ENCODE assay signal across 1 cellular context in the genomic region with DNA sequence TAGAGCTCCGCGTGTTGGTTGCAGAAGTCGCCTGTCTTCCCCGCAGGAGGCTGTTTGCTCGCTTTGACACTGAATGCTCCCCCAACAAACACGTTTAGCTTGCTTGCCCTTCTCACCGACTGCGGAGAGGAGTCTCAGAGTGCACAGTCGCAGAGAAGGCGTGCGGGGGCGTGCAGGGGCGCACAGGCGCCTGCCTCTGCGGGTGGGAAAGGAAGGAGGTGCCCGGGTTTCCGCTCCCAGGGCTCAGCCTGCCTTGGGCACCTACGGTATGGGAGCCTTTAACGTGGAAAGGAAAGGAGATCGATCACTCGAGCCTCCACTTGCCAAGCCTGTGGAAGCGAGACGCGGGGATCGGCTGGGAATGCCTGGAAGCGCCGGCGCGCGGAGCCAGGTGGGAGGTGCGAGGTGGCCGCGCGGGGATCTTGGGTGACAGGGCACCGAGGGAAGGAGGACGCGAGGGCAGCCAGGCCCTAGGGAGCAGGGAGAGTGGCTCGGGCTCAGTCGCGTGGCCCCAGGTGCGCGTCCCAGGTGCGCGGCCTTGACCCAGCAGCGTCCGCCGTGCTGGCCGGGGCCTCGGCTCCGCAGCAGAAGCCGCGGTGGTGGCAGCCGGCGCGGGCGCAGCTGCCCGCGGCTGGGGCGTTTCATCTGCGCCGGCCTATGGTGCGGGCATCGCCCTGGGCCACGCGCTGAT.
A peak's percentile ranks its signal among the peaks of the same experiment; 100 is the strongest.
TF ChIP-seq lines count a peak whose summit lies in the region.

Gene FAN1 (plus strand): TSS at position 419 of the 691 bp plus-strand sequence. CDS start 749 bp downstream, outside the sequence.

TF ChIP-seq in HepG2, 621 proteins besides CTCF, POLR2A, EP300 and RAD21 (continued from another document and continues in another):
- TF ChIP-seq TEAD3 (CRISPR knock-in tag; optimal IDR thresholded peaks at IDR 0.05; ENCODE audit: borderline replicate concordance): peak; percentile 86
- TF ChIP-seq ZNF672 (CRISPR knock-in tag; IDR thresholded peaks at IDR 0.05): no peak
- peak; percentile 94 for TF ChIP-seq ARNT2 (CRISPR knock-in tag; IDR thresholded peaks at IDR 0.05; ENCODE audit: low read depth)
- TF ChIP-seq HOXA5 (CRISPR knock-in tag; IDR thresholded peaks at IDR 0.05): peak; percentile 80; the same call in 1 of the 2 replicates
- peak; percentile 94 for TF ChIP-seq ZSCAN21 (CRISPR knock-in tag; IDR thresholded peaks at IDR 0.05; ENCODE audit: borderline replicate concordance)
- TF ChIP-seq ZBTB44 (CRISPR knock-in tag; IDR thresholded peaks at IDR 0.05): no peak; the same call in 1 of the 2 replicates
- TF ChIP-seq PRDM10 (CRISPR knock-in tag; IDR thresholded peaks at IDR 0.05; ENCODE audit: low read depth): peak; percentile 79; the same call in 1 of the 2 replicates
- TF ChIP-seq ZNF556 (CRISPR knock-in tag; IDR thresholded peaks at IDR 0.05; ENCODE audit: borderline replicate concordance): peak; percentile 79; the same call in 1 of the 2 replicates
- peak; percentile 38; the same call in 1 of the 2 replicates for TF ChIP-seq TBX3 (IDR thresholded peaks at IDR 0.05; ENCODE audit: borderline replicate concordance)
- peak; percentile 97 for TF ChIP-seq ZNF605 (CRISPR knock-in tag; IDR thresholded peaks at IDR 0.05)
- no peak for TF ChIP-seq ZNF10 (CRISPR knock-in tag; IDR thresholded peaks at IDR 0.05; ENCODE audit: borderline replicate concordance, low read depth)
- TF ChIP-seq, protein P1, sequence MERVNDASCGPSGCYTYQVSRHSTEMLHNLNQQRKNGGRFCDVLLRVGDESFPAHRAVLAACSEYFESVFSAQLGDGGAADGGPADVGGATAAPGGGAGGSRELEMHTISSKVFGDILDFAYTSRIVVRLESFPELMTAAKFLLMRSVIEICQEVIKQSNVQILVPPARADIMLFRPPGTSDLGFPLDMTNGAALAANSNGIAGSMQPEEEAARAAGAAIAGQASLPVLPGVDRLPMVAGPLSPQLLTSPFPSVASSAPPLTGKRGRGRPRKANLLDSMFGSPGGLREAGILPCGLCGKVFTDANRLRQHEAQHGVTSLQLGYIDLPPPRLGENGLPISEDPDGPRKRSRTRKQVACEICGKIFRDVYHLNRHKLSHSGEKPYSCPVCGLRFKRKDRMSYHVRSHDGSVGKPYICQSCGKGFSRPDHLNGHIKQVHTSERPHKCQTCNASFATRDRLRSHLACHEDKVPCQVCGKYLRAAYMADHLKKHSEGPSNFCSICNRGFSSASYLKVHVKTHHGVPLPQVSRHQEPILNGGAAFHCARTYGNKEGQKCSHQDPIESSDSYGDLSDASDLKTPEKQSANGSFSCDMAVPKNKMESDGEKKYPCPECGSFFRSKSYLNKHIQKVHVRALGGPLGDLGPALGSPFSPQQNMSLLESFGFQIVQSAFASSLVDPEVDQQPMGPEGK (CRISPR knock-in tag; IDR thresholded peaks at IDR 0.05): peak; percentile 82
- peak; percentile 58; the same call in 1 of the 2 replicates for TF ChIP-seq MEF2D (CRISPR knock-in tag; IDR thresholded peaks at IDR 0.05)
- no peak for TF ChIP-seq ZBTB39 (CRISPR knock-in tag; IDR thresholded peaks at IDR 0.05)
- TF ChIP-seq PHF20 (CRISPR knock-in tag; IDR thresholded peaks at IDR 0.05): peak; percentile 91
- no peak for TF ChIP-seq SOX13 (IDR thresholded peaks at IDR 0.05)
- TF ChIP-seq SOX13 (CRISPR knock-in tag; conservative IDR thresholded peaks at IDR 0.05 in 1 of 2, IDR thresholded peaks at IDR 0.05 in 1 of 2): no peak
- TF ChIP-seq LCORL (IDR thresholded peaks at IDR 0.05): no peak
- peak; percentile 39; the same call in 1 of the 2 replicates for TF ChIP-seq LCORL (CRISPR knock-in tag; IDR thresholded peaks at IDR 0.05)
- TF ChIP-seq NFKBIZ (CRISPR knock-in tag; IDR thresholded peaks at IDR 0.05): peak; percentile 91
- peak; percentile 69; the same call in 1 of the 2 replicates for TF ChIP-seq THAP7 (CRISPR knock-in tag; IDR thresholded peaks at IDR 0.05)
- TF ChIP-seq KIAA2018 (CRISPR knock-in tag; IDR thresholded peaks at IDR 0.05; ENCODE audit: borderline replicate concordance): 0 out of 2 replicates have a peak, but pooled peaks have one; percentile 60
- TF ChIP-seq, protein P2, sequence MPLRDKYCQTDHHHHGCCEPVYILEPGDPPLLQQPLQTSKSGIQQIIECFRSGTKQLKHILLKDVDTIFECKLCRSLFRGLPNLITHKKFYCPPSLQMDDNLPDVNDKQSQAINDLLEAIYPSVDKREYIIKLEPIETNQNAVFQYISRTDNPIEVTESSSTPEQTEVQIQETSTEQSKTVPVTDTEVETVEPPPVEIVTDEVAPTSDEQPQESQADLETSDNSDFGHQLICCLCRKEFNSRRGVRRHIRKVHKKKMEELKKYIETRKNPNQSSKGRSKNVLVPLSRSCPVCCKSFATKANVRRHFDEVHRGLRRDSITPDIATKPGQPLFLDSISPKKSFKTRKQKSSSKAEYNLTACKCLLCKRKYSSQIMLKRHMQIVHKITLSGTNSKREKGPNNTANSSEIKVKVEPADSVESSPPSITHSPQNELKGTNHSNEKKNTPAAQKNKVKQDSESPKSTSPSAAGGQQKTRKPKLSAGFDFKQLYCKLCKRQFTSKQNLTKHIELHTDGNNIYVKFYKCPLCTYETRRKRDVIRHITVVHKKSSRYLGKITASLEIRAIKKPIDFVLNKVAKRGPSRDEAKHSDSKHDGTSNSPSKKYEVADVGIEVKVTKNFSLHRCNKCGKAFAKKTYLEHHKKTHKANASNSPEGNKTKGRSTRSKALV (CRISPR knock-in tag; IDR thresholded peaks at IDR 0.05): peak; percentile 88
- TF ChIP-seq ETS1 (CRISPR knock-in tag; IDR thresholded peaks at IDR 0.05): peak; percentile 84; the same call in 1 of the 2 replicates
- TF ChIP-seq ZNF432 (CRISPR knock-in tag; IDR thresholded peaks at IDR 0.05; ENCODE audit: borderline replicate concordance): no peak
- TF ChIP-seq ZFP37 (CRISPR knock-in tag; IDR thresholded peaks at IDR 0.05; ENCODE audit: borderline replicate concordance): peak; percentile 87
- TF ChIP-seq SP4 (CRISPR knock-in tag; IDR thresholded peaks at IDR 0.05): peak; percentile 68
- peak; percentile 98 for TF ChIP-seq KMT2A (CRISPR knock-in tag; IDR thresholded peaks at IDR 0.05)
- 0 out of 2 replicates have a peak, but pooled peaks have one; percentile 90 for TF ChIP-seq CAMTA2 (CRISPR knock-in tag; IDR thresholded peaks at IDR 0.05; ENCODE audit: borderline replicate concordance)
